ENCODE assay signal across 15 cellular contexts in genomic region chr16:89098767-89099430, GRCh38. TPM values are rescaled to one million over a fixed set of nuclear protein-coding genes. Genes with fewer than 3 reads are reported as not detected.
DNase-seq lines count a peak whose midpoint lies in the region; ATAC-seq, FAIRE-seq and TF ChIP-seq lines count a peak whose summit lies in the region.
"Had no signal": no experiment of that assay in that cellular context is flagged by ENCODE, and none has a peak within 500 bp of the region (broad histone marks: within the 10 kb centered on the region; RNA-seq: fewer than 3 reads in every experiment).

No MANE protein-coding gene starts in this region.

- BruUV-seq in PC-9 (replicated peaks; lab: Mats Ljungman, UMichigan): no TSS peak

- peak overlapping the region; percentile 93 for H3K27ac ChIP-seq in KOPT-K1 (ENCODE audit: low read depth, low read length, poor library complexity, severe bottlenecking)
- H3K27ac ChIP-seq in small intestine (ENCODE audit: low read depth in 1 of 2, low read length in 1 of 2): peak overlapping the region; percentile 77 to 81
- H3K27ac ChIP-seq in PC-9: no peak overlapping the region
- H3K27ac ChIP-seq: A549, ascending aorta, dorsolateral prefrontal cortex, lower lobe of right lung had no signal

- no peak for ATAC-seq in activated naive CD8-positive, alpha-beta T cell treated with anti-CD3 and anti-CD28 coated beads, Interleukin-2, amount 50 U/mL, for 24 hours
- ATAC-seq in SK-N-SH treated with all-trans-retinoic acid at 6 μM for 48 hours: no peak
- ATAC-seq: A549, HCT116, lower lobe of right lung had no signal

- H2AFZ ChIP-seq in PC-9: no peak overlapping the region

- peaks cover 43% of the 10 kb centered on the region for H3K36me3 Mint-ChIP-seq in activated CD4-positive, alpha-beta T cell treated with anti-CD3 and anti-CD28 coated beads, Interleukin-2, amount 10 ng/mL, durations not matched to agents 24 days and 14 days (ENCODE audit: low read depth)
- peaks cover 33% of the 10 kb centered on the region for H3K36me3 Mint-ChIP-seq in activated naive CD8-positive, alpha-beta T cell treated with anti-CD3 and anti-CD28 coated beads, Interleukin-2, amount 50 U/mL, for 24 hours (ENCODE audit: low read depth)

- no peak for FAIRE-seq in small intestine (lab: Jason Lieb, UNC)
- no peak for FAIRE-seq in HTR-8/SVneo (lab: Jason Lieb, UNC)
- FAIRE-seq: A549 had no signal

- CTCF ChIA-PET in PC-9 (lab: Charles Lee): no interaction called here

- no peak for DNase-seq in activated CD4-positive, alpha-beta T cell treated with anti-CD3 and anti-CD28 coated beads, Interleukin-2, amount 10 ng/mL, durations not matched to agents 24 days and 14 days
- DNase-seq in activated CD4-positive, alpha-beta T cell treated with anti-CD3 and anti-CD28 coated beads, Interleukin-2, amount 50 U/mL, for 48 hours: no peak
- no peak for DNase-seq in activated naive CD8-positive, alpha-beta T cell treated with anti-CD3 and anti-CD28 coated beads, Interleukin-2, amount 50 U/mL, for 24 hours
- DNase-seq in small intestine (no peak), HTR-8/SVneo (ENCODE audit: insufficient read length, low spot score) (no peak), PC-9 (no peak)
- DNase-seq: dorsolateral prefrontal cortex, lower lobe of right lung, NCI-H774, SHP77 treated with DMSO at 0.1 percent for 48 hours had no signal

- H3K4me1 Mint-ChIP-seq in activated CD4-positive, alpha-beta T cell treated with anti-CD3 and anti-CD28 coated beads, Interleukin-2, amount 10 ng/mL, durations not matched to agents 24 days and 14 days: peaks cover 64% of the 10 kb centered on the region
- peaks cover 69% of the 10 kb centered on the region for H3K4me1 Mint-ChIP-seq in activated naive CD8-positive, alpha-beta T cell treated with anti-CD3 and anti-CD28 coated beads, Interleukin-2, amount 50 U/mL, for 24 hours

- peaks cover 14% of the 10 kb centered on the region for H4K20me1 ChIP-seq in PC-9 (ENCODE audit: insufficient read depth)

- no peak overlapping the region for H3K4me2 ChIP-seq in PC-9
- H3K4me2 ChIP-seq: A549 had no signal

- H3K27ac Mint-ChIP-seq in activated CD4-positive, alpha-beta T cell treated with anti-CD3 and anti-CD28 coated beads, Interleukin-2, amount 10 ng/mL, durations not matched to agents 24 days and 14 days: peak overlapping the region; percentile 98
- H3K27ac Mint-ChIP-seq in activated naive CD8-positive, alpha-beta T cell treated with anti-CD3 and anti-CD28 coated beads, Interleukin-2, amount 50 U/mL, for 24 hours: peak overlapping the region; percentile 68

- peaks cover 33% of the 10 kb centered on the region for H3K79me2 ChIP-seq in PC-9 (ENCODE audit: low read depth)

- H3K9me3 ChIP-seq in KOPT-K1 (ENCODE audit: insufficient read depth, low read length, poor library complexity, severe bottlenecking) (no peaks in the 10 kb centered on the region), small intestine (ENCODE audit: control insufficient read depth, low read depth) (no peaks in the 10 kb centered on the region), PC-9 (ENCODE audit: insufficient read depth, low read depth) (no peaks in the 10 kb centered on the region)
- H3K9me3 ChIP-seq: A549, ascending aorta, lower lobe of right lung had no signal

- H3K4me1 ChIP-seq in small intestine (ENCODE audit: control insufficient read depth in 2 of 2, insufficient read depth in 1 of 2, low read depth in 1 of 2, low read length in 1 of 2): peaks cover 12 to 27% of the 10 kb centered on the region in 2 donors
- peaks cover 8% of the 10 kb centered on the region for H3K4me1 ChIP-seq in PC-9 (replicated peaks; ENCODE audit: insufficient read depth)

- intact Hi-C loops in activated CD4-positive, alpha-beta T cell treated with anti-CD3 and anti-CD28 coated beads, Interleukin-2, amount 10 ng/mL, durations not matched to agents 24 days and 14 days (cut with micrococcal nuclease): loop anchor here (10.0 kb wide), 2 partner anchors 116 to 154 kb away; partner anchors contain the start of gene ZNF778
- intact Hi-C loops in PC-9 (cut with micrococcal nuclease; ENCODE audit: unreplicated experiment): no loop called here

- H3K4me3 ChIP-seq in small intestine (ENCODE audit: low read depth in 1 of 2, low read length in 2 of 2) (peak overlapping the region in 1 of 2 donors; percentile 27), PC-9 (no peak overlapping the region)
- H3K4me3 ChIP-seq: A549, ascending aorta, dorsolateral prefrontal cortex, lower lobe of right lung had no signal

- WGBS in small intestine, 3 donors: 37 to 72% (median 37%) methylated on average over 26 of the region's 26 CpGs

- no peaks in the 10 kb centered on the region for H3K9me2 ChIP-seq in PC-9 (ENCODE audit: insufficient read depth)

- no peaks in the 10 kb centered on the region for H3K9me3 Mint-ChIP-seq in activated CD4-positive, alpha-beta T cell treated with anti-CD3 and anti-CD28 coated beads, Interleukin-2, amount 10 ng/mL, durations not matched to agents 24 days and 14 days
- H3K9me3 Mint-ChIP-seq in activated naive CD8-positive, alpha-beta T cell treated with anti-CD3 and anti-CD28 coated beads, Interleukin-2, amount 50 U/mL, for 24 hours: no peaks in the 10 kb centered on the region

- peak overlapping the region; percentile 86 for H3K4me3 Mint-ChIP-seq in activated CD4-positive, alpha-beta T cell treated with anti-CD3 and anti-CD28 coated beads, Interleukin-2, amount 10 ng/mL, durations not matched to agents 24 days and 14 days
- peak overlapping the region; percentile 99 for H3K4me3 Mint-ChIP-seq in activated naive CD8-positive, alpha-beta T cell treated with anti-CD3 and anti-CD28 coated beads, Interleukin-2, amount 50 U/mL, for 24 hours

- no peak for TF ChIP-seq CTCF in PC-9 (conservative IDR thresholded peaks at IDR 0.05)

- H3K27me3 ChIP-seq in small intestine (ENCODE audit: control insufficient read depth in 2 of 2, insufficient read depth in 2 of 2, low read length in 2 of 2) (no peaks in the 10 kb centered on the region), PC-9 (ENCODE audit: insufficient read depth, low read depth) (no peaks in the 10 kb centered on the region)
- H3K27me3 ChIP-seq: ascending aorta, dorsolateral prefrontal cortex had no signal

- POLR2A ChIA-PET in PC-9 (lab: Charles Lee; ENCODE audit: unreplicated experiment): no interaction called here

- no peaks in the 10 kb centered on the region for H3K27me3 Mint-ChIP-seq in activated CD4-positive, alpha-beta T cell treated with anti-CD3 and anti-CD28 coated beads, Interleukin-2, amount 10 ng/mL, durations not matched to agents 24 days and 14 days
- H3K27me3 Mint-ChIP-seq in activated naive CD8-positive, alpha-beta T cell treated with anti-CD3 and anti-CD28 coated beads, Interleukin-2, amount 50 U/mL, for 24 hours: no peaks in the 10 kb centered on the region

- H3F3A ChIP-seq in PC-9 (ENCODE audit: insufficient read depth, low read depth): no peaks in the 10 kb centered on the region

- H3K36me3 ChIP-seq in KOPT-K1 (ENCODE audit: insufficient read depth, low read length) (peaks cover 44% of the 10 kb centered on the region), small intestine (ENCODE audit: control insufficient read depth in 2 of 2, insufficient read depth in 2 of 2, low read length in 2 of 2) (peaks cover 0 to 6% of the 10 kb centered on the region in 2 donors), PC-9 (ENCODE audit: low read depth) (no peaks in the 10 kb centered on the region)

TF ChIP-seq in SK-N-SH treated with all-trans-retinoic acid at 6 μM for 48 hours, 23 proteins besides CTCF, POLR2A, EP300 and RAD21 (continues in another document):
- TF ChIP-seq TSHZ2 (CRISPR knock-in tag; IDR thresholded peaks at IDR 0.05) (no peak), CSRNP3 (CRISPR knock-in tag; IDR thresholded peaks at IDR 0.05) (no peak)

RNA-seq across cellular contexts. Expression of gene ACSF3, which starts 5.2 kb away (rescaled TPM):
- total RNA-seq in activated CD4-positive, alpha-beta T cell treated with anti-CD3 and anti-CD28 coated beads, Interleukin-2, amount 10 ng/mL, durations not matched to agents 24 days and 14 days: 41.1 and 41.6 TPM in 2 replicates
- 10 to 100 TPM; 49.2 to 93.7 (median 68.1) TPM for polyA plus RNA-seq in small intestine
- 34.0 and 42.3 TPM in 2 replicates for total RNA-seq in PC-9 (2021)
